Comparison of ENCODE assay signal across 8 cellular contexts in the genomic region with DNA sequence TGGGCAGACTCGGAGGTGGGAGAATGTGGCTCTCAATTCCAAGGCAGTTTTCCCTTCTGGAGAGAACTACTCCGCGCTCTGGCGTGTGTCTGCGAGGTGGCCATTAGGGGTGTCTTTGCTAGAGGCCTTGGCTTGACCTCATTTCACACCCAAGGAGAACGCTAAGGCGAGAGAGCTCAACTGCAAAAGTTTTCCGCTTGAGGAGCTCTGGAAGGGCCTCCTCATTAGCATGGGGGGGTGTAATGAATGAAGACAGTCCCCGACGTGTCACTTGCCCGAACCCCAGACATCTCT. TPM values are rescaled to one million over a fixed set of nuclear protein-coding genes. Genes with fewer than 3 reads are reported as not detected.
DNase-seq lines count a peak whose midpoint lies in the region; ATAC-seq and TF ChIP-seq lines count a peak whose summit lies in the region.

No MANE protein-coding gene starts in this region.

- peaks cover 0 to 7% (median 3%) of the 10 kb centered on the region in 4 donors for H3K9me3 ChIP-seq in esophagus muscularis mucosa
- H3K9me3 ChIP-seq in neuron (ENCODE audit: low read length), result no peaks in the 10 kb centered on the region

- H3K27ac Mint-ChIP-seq in T-helper 1 cell treated with Interleukin-12 subunit alpha and Interleukin-12 subunit beta and Interleukin-4 antibody, amounts not matched to agents 30 μg/mL and 1 μg/mL, for 36 hours, result peak overlapping the region; percentile 100

- no peak for TF ChIP-seq EP300 in esophagus muscularis mucosa (IDR thresholded peaks at IDR 0.05)

- no peaks in the 10 kb centered on the region for H3K27me3 Mint-ChIP-seq in T-helper 1 cell treated with Interleukin-12 subunit alpha and Interleukin-12 subunit beta and Interleukin-4 antibody, amounts not matched to agents 30 μg/mL and 1 μg/mL, for 36 hours (ENCODE audit: low read depth)

- DNase-seq in stimulated activated CD4-positive, alpha-beta T cell treated with anti-CD3 and anti-CD28 coated beads, Interleukin-2, amount 100 ng/mL, for 4 hours (ENCODE audit: low read depth), result peak; percentile 38
- DNase-seq in stimulated activated CD4-positive, alpha-beta T cell treated with anti-CD3 and anti-CD28 coated beads, Interleukin-1b, Interleukin-23, amount 100 ng/mL, for 48 hours, result no peak
- DNase-seq in esophagus muscularis mucosa (ENCODE audit: extremely low spot score) (no peak), NCI-H774 (lab: John Stamatoyannopoulos, UW) (no peak)

- H3K4me3 ChIP-seq in esophagus muscularis mucosa, result peak overlapping the region; percentile 66 to 86 (median 82)
- H3K4me3 ChIP-seq in neuron (ENCODE audit: low read length), result peak overlapping the region; percentile 96

- intact Hi-C loops in esophagus muscularis mucosa (cut with DNase I), result loop anchor here (5.0 kb wide), 2 partner anchors 238 to 293 kb away; no protein-coding TSS in a partner anchor

- no peaks in the 10 kb centered on the region for H3K36me3 ChIP-seq in esophagus muscularis mucosa
- no peaks in the 10 kb centered on the region for H3K36me3 ChIP-seq in neuron (ENCODE audit: insufficient read depth, low read length)

- peak overlapping the region; percentile 49 for H2AFZ ChIP-seq in neuron (ENCODE audit: low read depth, low read length)

- TF ChIP-seq CTCF in esophagus muscularis mucosa (IDR thresholded peaks at IDR 0.05), result no peak

- H3K4me1 ChIP-seq in esophagus muscularis mucosa (peaks cover 25 to 45% (median 36%) of the 10 kb centered on the region in 4 donors), neuron (ENCODE audit: insufficient read depth, low read length) (peaks cover 22% of the 10 kb centered on the region)

- peaks cover 21% of the 10 kb centered on the region for H3K9me3 Mint-ChIP-seq in T-helper 1 cell treated with Interleukin-12 subunit alpha and Interleukin-12 subunit beta and Interleukin-4 antibody, amounts not matched to agents 30 μg/mL and 1 μg/mL, for 36 hours

- H3K36me3 Mint-ChIP-seq in T-helper 1 cell treated with Interleukin-12 subunit alpha and Interleukin-12 subunit beta and Interleukin-4 antibody, amounts not matched to agents 30 μg/mL and 1 μg/mL, for 36 hours (ENCODE audit: low read depth), result peaks cover 23% of the 10 kb centered on the region

- no peak for TF ChIP-seq POLR2A in esophagus muscularis mucosa (IDR thresholded peaks at IDR 0.05; ENCODE audit: low read depth)

- ATAC-seq in HG02884 (IDR thresholded peaks at IDR 0.05; ENCODE audit: unreplicated experiment), result peak; percentile 21
- no peak for ATAC-seq in esophagus mucosa

- no peaks in the 10 kb centered on the region for H3K27me3 ChIP-seq in esophagus muscularis mucosa
- H3K27me3 ChIP-seq in neuron (ENCODE audit: insufficient read depth, low read length), result no peaks in the 10 kb centered on the region

- peak overlapping the region; percentile 96 for H3K4me3 Mint-ChIP-seq in T-helper 1 cell treated with Interleukin-12 subunit alpha and Interleukin-12 subunit beta and Interleukin-4 antibody, amounts not matched to agents 30 μg/mL and 1 μg/mL, for 36 hours

- peaks cover 42% of the 10 kb centered on the region for H3K4me1 Mint-ChIP-seq in T-helper 1 cell treated with Interleukin-12 subunit alpha and Interleukin-12 subunit beta and Interleukin-4 antibody, amounts not matched to agents 30 μg/mL and 1 μg/mL, for 36 hours (ENCODE audit: low read depth)

- WGBS in esophagus muscularis mucosa, result 3% methylated on average over 5 of the region's 11 CpGs

- peak overlapping the region; percentile 90 to 98 (median 95) for H3K27ac ChIP-seq in esophagus muscularis mucosa (replicated peaks in 1 of 4)

RNA-seq across cellular contexts. Expression of gene RBPJ, which starts 0.7 kb away (rescaled TPM):
- total RNA-seq in esophagus muscularis mucosa, result 10 to 100 TPM; 49.7 to 75.2 (median 60.8) TPM
- total RNA-seq in esophagus mucosa, result 23.6 TPM
